ENCODE assay signal across 23 cellular contexts in genomic region chr1:65965597-65965996, GRCh38.
DNase-seq lines count a peak whose midpoint lies in the region; ATAC-seq, FAIRE-seq and TF ChIP-seq lines count a peak whose summit lies in the region.
"Had no signal": no experiment of that assay in that cellular context is flagged by ENCODE, and none has a peak within 500 bp of the region (broad histone marks: within the 10 kb centered on the region; RNA-seq: fewer than 3 reads in every experiment).

No MANE protein-coding gene starts in this region.

- TF ChIP-seq EP300 in A549 (IDR thresholded peaks at IDR 0.05) = no peak

- CTCF ChIA-PET in A549 (lab: Yijun Ruan, JAX) = interaction anchor here (9.9 kb wide), 1 partner anchor 277 kb away, joined by 128 read pairs; no protein-coding TSS in a partner anchor

- H3K9me3 Mint-ChIP-seq in activated T-cell treated with anti-CD3 and anti-CD28 coated beads, Interleukin-2, amount 50 U/mL, for 72 hours = peaks cover 0 to 5% of the 10 kb centered on the region in 2 donors
- H3K9me3 Mint-ChIP-seq in immature natural killer cell = peaks cover 0 to 3% (median 0%) of the 10 kb centered on the region in 6 donors

- TF ChIP-seq POLR2A in A549 (IDR thresholded peaks at IDR 0.05; ENCODE audit: low read length) = no peak

- TF ChIP-seq RAD21 in A549 (conservative IDR thresholded peaks at IDR 0.05 in 1 of 2, IDR thresholded peaks at IDR 0.05 in 1 of 2) = no peak

- intact Hi-C loops in dorsolateral prefrontal cortex (cut with DNase I) = no loop called here

- H3K27me3 Mint-ChIP-seq in activated T-cell treated with anti-CD3 and anti-CD28 coated beads, Interleukin-2, amount 50 U/mL, for 72 hours (ENCODE audit: low read depth) = peaks cover 4% of the 10 kb centered on the region
- H3K27me3 Mint-ChIP-seq in immature natural killer cell (ENCODE audit: low read depth in 3 of 3) = peaks cover 0 to 2% (median 0%) of the 10 kb centered on the region in 3 donors

- H3K4me1 ChIP-seq in A549 = peaks cover 32% of the 10 kb centered on the region
- H3K4me1 ChIP-seq: BLaER1 had no signal

- H3K27ac ChIP-seq in A549 (peak overlapping the region; percentile 10 to 40; a peak in 1 of 6 replicates), VCaP (peak overlapping the region; percentile 19; the same call in 1 of the 2 replicates), dorsolateral prefrontal cortex (peak overlapping the region; percentile 8 to 99 (median 90))
- H3K27ac ChIP-seq: BLaER1, GM23248 had no signal

- no peaks in the 10 kb centered on the region for H3K9me3 ChIP-seq in A549
- H3K9me3 ChIP-seq: BLaER1 had no signal

- no peak for DNase-seq in A549 (ENCODE audit: low read depth in 1 of 2, low spot score in 1 of 2)
- DNase-seq in dorsolateral prefrontal cortex = no peak
- DNase-seq in retinal pigment epithelial cell (ENCODE audit: low read depth) = peak; percentile 68
- no peak for DNase-seq in activated T-cell treated with anti-CD3 and anti-CD28 coated beads, Interleukin-2, amount 50 U/mL, for 72 hours
- DNase-seq in NOMO-1 treated with DMSO at 0.1 percent for 48 hours (lab: John Stamatoyannopoulos, UW; ENCODE audit: unreplicated experiment) = no peak
- DNase-seq in immature natural killer cell = no peak
- DNase-seq: CD4-positive, CD25-positive, alpha-beta regulatory T cell; DMS53; GM23248; H7; MV-4-11; NCI-H1105 treated with DMSO at 0.1 percent for 48 hours; NCI-H146; NCI-H1930; NCI-H2107; NCI-H524 treated with DMSO at 0.1 percent for 48 hours; NCI-H82; NK-92 treated with Interleukin-12 subunit alpha and Interleukin-12 subunit beta, amount 100 ng/mL, for 24 hours; Right ventricle myocardium superior; RPMI8226 had no signal

- POLR2A ChIA-PET in A549 (lab: Yijun Ruan, JAX) = no interaction called here

- no peaks in the 10 kb centered on the region for H3K36me3 Mint-ChIP-seq in activated T-cell treated with anti-CD3 and anti-CD28 coated beads, Interleukin-2, amount 50 U/mL, for 72 hours (ENCODE audit: insufficient read depth in 2 of 2)
- no peaks in the 10 kb centered on the region for H3K36me3 Mint-ChIP-seq in immature natural killer cell
- H3K36me3 Mint-ChIP-seq: CD4-positive, CD25-positive, alpha-beta regulatory T cell had no signal

- no peak overlapping the region for H3K4me3 ChIP-seq in A549
- peak overlapping the region in 19 of 59 donors; percentile 0 to 51 (median 23) for H3K4me3 ChIP-seq in dorsolateral prefrontal cortex
- no peak overlapping the region for H3K4me3 ChIP-seq in retinal pigment epithelial cell (ENCODE audit: low read length)
- H3K4me3 ChIP-seq: BLaER1, GM23248 had no signal

- 57% methylated on average over 4 of the region's 4 CpGs for WGBS in A549 (ENCODE audit: missing lambda C conversion rate)

- FAIRE-seq in A549 (lab: Jason Lieb, UNC) = no peak
- FAIRE-seq: GM18507 had no signal

- H3K27ac Mint-ChIP-seq in activated T-cell treated with anti-CD3 and anti-CD28 coated beads, Interleukin-2, amount 50 U/mL, for 72 hours = no peak overlapping the region
- no peak overlapping the region for H3K27ac Mint-ChIP-seq in immature natural killer cell

- no peaks in the 10 kb centered on the region for H3K4me1 Mint-ChIP-seq in activated T-cell treated with anti-CD3 and anti-CD28 coated beads, Interleukin-2, amount 50 U/mL, for 72 hours (ENCODE audit: low read depth)
- H3K4me1 Mint-ChIP-seq in immature natural killer cell = no peaks in the 10 kb centered on the region

- H3K27me3 ChIP-seq in dorsolateral prefrontal cortex = no peaks in the 10 kb centered on the region
- H3K27me3 ChIP-seq: BLaER1 had no signal

- ATAC-seq in A549 = no peak
- ATAC-seq in activated T-cell treated with anti-CD3 and anti-CD28 coated beads, Interleukin-2, amount 50 U/mL, for 72 hours (replicated peaks in 1 of 2) = no peak

- H3K4me3 Mint-ChIP-seq in activated T-cell treated with anti-CD3 and anti-CD28 coated beads, Interleukin-2, amount 50 U/mL, for 72 hours = no peak overlapping the region
- H3K4me3 Mint-ChIP-seq in immature natural killer cell = no peak overlapping the region
- H3K4me3 Mint-ChIP-seq: CD4-positive, CD25-positive, alpha-beta regulatory T cell had no signal

- H3K4me2 ChIP-seq in A549 = peak overlapping the region; percentile 29; the same call in 1 of the 3 replicates
- H3K4me2 ChIP-seq: BLaER1 had no signal

- TF ChIP-seq CTCF in A549 (IDR thresholded peaks at IDR 0.05) (no peak), VCaP (conservative IDR thresholded peaks at IDR 0.05) (no peak), dorsolateral prefrontal cortex (IDR thresholded peaks at IDR 0.05 in 54 of 56, conservative IDR thresholded peaks at IDR 0.05 in 2 of 56; ENCODE audit: low read depth in 1 of 56, partially characterized antibody in 56 of 56) (no peak), retinal pigment epithelial cell (conservative IDR thresholded peaks at IDR 0.05; ENCODE audit: low read depth, low read length) (no peak)

TF ChIP-seq in A549, 52 proteins besides CTCF, POLR2A, EP300 and RAD21:
- TF ChIP-seq CBX8 (IDR thresholded peaks at IDR 0.05) = no peak
- TF ChIP-seq GATA3 (IDR thresholded peaks at IDR 0.05; ENCODE audit: borderline replicate concordance) = no peak
- no peak for TF ChIP-seq JUNB (IDR thresholded peaks at IDR 0.05)
- no peak for TF ChIP-seq ZFP36 (IDR thresholded peaks at IDR 0.05; ENCODE audit: borderline replicate concordance, partially characterized antibody)
- no peak for TF ChIP-seq ELK1 (IDR thresholded peaks at IDR 0.05; ENCODE audit: low read depth, low read length)
- no peak for TF ChIP-seq E2F6 (IDR thresholded peaks at IDR 0.05; ENCODE audit: borderline replicate concordance, low read depth)
- TF ChIP-seq USF2 (IDR thresholded peaks at IDR 0.05) = no peak
- no peak for TF ChIP-seq TP53 (CRISPR knock-in tag; IDR thresholded peaks at IDR 0.05)

Comparison
In these comparisons a context has a peak if more than half of its experiments do, and no peak if none do; other contexts are left out.
1. H3K27ac ChIP-seq: peak in every context shown above with its lines; median percentile 90 in dorsolateral prefrontal cortex; 25 in A549; 19 in VCaP.